ENCODE assay signal across 8 cellular contexts in genomic region chr1:59699227-59699847, GRCh38.
DNase-seq lines count a peak whose midpoint lies in the region; ATAC-seq, FAIRE-seq and TF ChIP-seq lines count a peak whose summit lies in the region.

No MANE protein-coding gene starts in this region.

- no peak overlapping the region for H3K4me2 ChIP-seq in PC-3 (ENCODE audit: low read length)

- 51 to 59% methylated on average over 5 of the region's 5 CpGs for WGBS in lung, 2 donors

- H2AFZ ChIP-seq in PC-3 (ENCODE audit: low read length) = no peak overlapping the region

- H4K20me1 ChIP-seq in PC-3 (ENCODE audit: low read length) = no peaks in the 10 kb centered on the region

- H3K9me3 ChIP-seq in PC-3 (ENCODE audit: low read length) = no peaks in the 10 kb centered on the region
- H3K9me3 ChIP-seq in lung (ENCODE audit: control insufficient read depth in 2 of 2, insufficient read depth in 1 of 2, low read length in 1 of 2) = no peaks in the 10 kb centered on the region
- H3K9me3 ChIP-seq in uterus = no peaks in the 10 kb centered on the region

- H3K79me2 ChIP-seq in PC-3 (ENCODE audit: low read length) = no peaks in the 10 kb centered on the region

- TF ChIP-seq CTCF in PC-3 (conservative IDR thresholded peaks at IDR 0.05; ENCODE audit: low read depth, low read length) (peak; percentile 94), lung (IDR thresholded peaks at IDR 0.05; ENCODE audit: control extremely low read depth, extremely low read depth) (peak; percentile 94), uterus (IDR thresholded peaks at IDR 0.05) (peak; percentile 89 to 95 (median 94))

- ATAC-seq in PC-3 (peak; percentile 49), lung (ENCODE audit: insufficient read depth, low FRiP score) (no peak), HG03097 (IDR thresholded peaks at IDR 0.05; ENCODE audit: low FRiP score, unreplicated experiment) (no peak)

- H3K4me1 ChIP-seq in PC-3 (ENCODE audit: insufficient read depth, low read length) (no peaks in the 10 kb centered on the region), lung (ENCODE audit: control insufficient read depth in 2 of 2, insufficient read depth in 2 of 2, low read length in 2 of 2) (peaks cover 3 to 13% of the 10 kb centered on the region in 2 donors), uterus (peaks cover 0 to 7% of the 10 kb centered on the region in 2 donors)

- no peaks in the 10 kb centered on the region for H3F3A ChIP-seq in PC-3 (ENCODE audit: low read length, unreplicated experiment)

- FAIRE-seq in HTR-8/SVneo (lab: Jason Lieb, UNC) = no peak

- DNase-seq in DMS114 treated with DMSO at 0.1 percent for 48 hours (lab: John Stamatoyannopoulos, UW; ENCODE audit: unreplicated experiment) (peak; percentile 42), HTR-8/SVneo (ENCODE audit: insufficient read length, low spot score) (peak; percentile 22), PC-3 (peak; percentile 65), cerebellar cortex (ENCODE audit: low spot score) (peak; percentile 65), lung (ENCODE audit: low spot score) (no peak), uterus (no peak)
- DNase-seq in activated T-cell treated with anti-CD3 and anti-CD28 coated beads, Interleukin-2, amount 50 U/mL, for 1 hour = no peak

- no TSS peak for BruUV-seq in PC-3 (replicated peaks; lab: Mats Ljungman, UMichigan)

- H3K27ac ChIP-seq in PC-3 (ENCODE audit: low read length) (no peak overlapping the region), lung (ENCODE audit: low read depth in 1 of 2, low read length in 1 of 2) (no peak overlapping the region), uterus (peak overlapping the region; percentile 37 to 73)

- POLR2A ChIA-PET in PC-3 (lab: Charles Lee; ENCODE audit: unreplicated experiment) = interaction anchor here (0.7 kb wide), 1 partner anchor 248 kb away, joined by 3 read pairs; no protein-coding TSS in a partner anchor

- CTCF ChIA-PET in PC-3 (lab: Charles Lee) = interaction anchor here (0.6 to 1.3 kb wide), 5 partner anchors 19 to 678 kb away, joined by 3 to 15 read pairs (median 4); no protein-coding TSS in a partner anchor

- no peaks in the 10 kb centered on the region for H3K27me3 ChIP-seq in PC-3 (ENCODE audit: low read length)
- H3K27me3 ChIP-seq in lung (ENCODE audit: control insufficient read depth, insufficient read depth) = no peaks in the 10 kb centered on the region
- no peaks in the 10 kb centered on the region for H3K27me3 ChIP-seq in uterus

- no peaks in the 10 kb centered on the region for H3K9me2 ChIP-seq in PC-3 (replicated peaks; ENCODE audit: low read length)

- H3K4me3 ChIP-seq in PC-3 (ENCODE audit: low read length) (no peak overlapping the region), lung (no peak overlapping the region), uterus (no peak overlapping the region)

- H3K9ac ChIP-seq in PC-3 (ENCODE audit: low read length) = no peak overlapping the region

- H3K36me3 ChIP-seq in PC-3 (ENCODE audit: low read depth, low read length) (no peaks in the 10 kb centered on the region), lung (ENCODE audit: control insufficient read depth in 2 of 2, insufficient read depth in 2 of 2, low read length in 2 of 2) (no peaks in the 10 kb centered on the region), uterus (no peaks in the 10 kb centered on the region)

- intact Hi-C loops in PC-3 (cut with micrococcal nuclease) (loop anchor here (1.0 to 10.0 kb wide), 12 partner anchors 59 to 959 kb away; partner anchors contain the start of gene FGGY), uterus (cut with DNase I; ENCODE audit: low total_unique reads) (loop anchor here (5.0 kb wide), 1 partner anchor 957 kb away; no protein-coding TSS in a partner anchor)

- TF ChIP-seq POLR2A in uterus (IDR thresholded peaks at IDR 0.05) = no peak

Comparison
In these comparisons a context has a peak if more than half of its experiments do, and no peak if none do; other contexts are left out.
1. DNase-seq: peak in DMS114 treated with DMSO at 0.1 percent for 48 hours (single experiment), HTR-8/SVneo (single experiment), PC-3 (single experiment) and cerebellar cortex (single experiment); none in lung (single experiment), uterus (0 of 2) and activated T-cell treated with anti-CD3 and anti-CD28 coated beads, Interleukin-2, amount 50 U/mL, for 1 hour (single experiment).
2. H3K27ac ChIP-seq: peak in uterus (2 of 2); none in PC-3 (single experiment) and lung (0 of 2).
3. Peak in every context shown above with its lines, with median percentiles within 50 percentile points of each other: CTCF ChIP-seq.